In genomic region chr11:110951041-110951440, GRCh38 we compare ENCODE assay signal across 23 cellular contexts.
DNase-seq lines count a peak whose midpoint lies in the region; ATAC-seq and TF ChIP-seq lines count a peak whose summit lies in the region.
"Had no signal": no experiment of that assay in that cellular context is flagged by ENCODE, and none has a peak within 500 bp of the region (broad histone marks: within the 10 kb centered on the region; RNA-seq: fewer than 3 reads in every experiment).

No MANE protein-coding gene starts in this region.

- intact Hi-C loops in mucosa of descending colon (cut with DNase I, micrococcal nuclease): no loop called here

- H3K4me1 ChIP-seq in adipocyte (ENCODE audit: control insufficient read depth, insufficient read depth, low read length) (peaks cover 50% of the 10 kb centered on the region), mucosa of descending colon (ENCODE audit: low read depth) (no peaks in the 10 kb centered on the region), suprapubic skin (peaks cover 20% of the 10 kb centered on the region)
- H3K4me1 ChIP-seq: adrenal gland had no signal

- peak overlapping the region; percentile 41 for H3K27ac ChIP-seq in suprapubic skin
- H3K27ac ChIP-seq: 22Rv1, brain microvascular endothelial cell, C4-2B had no signal

- peak; percentile 27 for DNase-seq in DMS53 (lab: John Stamatoyannopoulos, UW)
- DNase-seq in DMS53 treated with DMSO at 0.1 percent for 48 hours (lab: John Stamatoyannopoulos, UW; ENCODE audit: unreplicated experiment): no peak
- no peak for DNase-seq in adipocyte (ENCODE audit: low read depth)
- DNase-seq in mucosa of descending colon: peak in 2 of 3 donors; percentile 6 to 20
- no peak for DNase-seq in suprapubic skin (ENCODE audit: low spot score in 2 of 2)
- DNase-seq in globus pallidus (ENCODE audit: low spot score): no peak
- no peak for DNase-seq in SKM-1 treated with dmso at 0.1 percent for 144 hours (lab: John Stamatoyannopoulos, UW; ENCODE audit: unreplicated experiment)
- DNase-seq: activated naive CD4-positive, alpha-beta T cell treated with Interleukin-2 at 50 U/mL for 16 hours; adrenal gland; brain microvascular endothelial cell; H9; islet precursor cell; SHP77; stimulated activated CD4-positive, alpha-beta T cell treated with anti-CD3 and anti-CD28 coated beads, Interleukin-15, amount 100 ng/mL, for 24 hours; stimulated activated naive B cell treated with anti-CD40 and anti-IgM and Interleukin-4, amounts not matched to agents 10 μg/mL and 1 μg/mL and 100 μg/mL, for 72 hours; SW 1271; T1000 had no signal

- H3K4me3 ChIP-seq in adipocyte (ENCODE audit: low read length) (no peak overlapping the region), mucosa of descending colon (no peak overlapping the region), suprapubic skin (no peak overlapping the region)
- H3K4me3 ChIP-seq: adrenal gland, K562 had no signal

- TF ChIP-seq CTCF in mucosa of descending colon (IDR thresholded peaks at IDR 0.05) (no peak), suprapubic skin (IDR thresholded peaks at IDR 0.05) (no peak)

- ATAC-seq in mucosa of descending colon: no peak
- no peak for ATAC-seq in HG03097 (IDR thresholded peaks at IDR 0.05; ENCODE audit: low FRiP score, unreplicated experiment)
- ATAC-seq: K562, Panc1, WTC11 had no signal

- TF ChIP-seq POLR2A in suprapubic skin (IDR thresholded peaks at IDR 0.05): no peak

- peak overlapping the region; percentile 56 for H3K9ac ChIP-seq in adipocyte (ENCODE audit: low read length)

- no peaks in the 10 kb centered on the region for H3K36me3 ChIP-seq in adipocyte (ENCODE audit: control insufficient read depth, insufficient read depth, low read length, severe bottlenecking)
- no peaks in the 10 kb centered on the region for H3K36me3 ChIP-seq in mucosa of descending colon (ENCODE audit: low read depth)
- no peaks in the 10 kb centered on the region for H3K36me3 ChIP-seq in suprapubic skin
- H3K36me3 ChIP-seq: adrenal gland, brain microvascular endothelial cell had no signal

- no peak for TF ChIP-seq EP300 in suprapubic skin (IDR thresholded peaks at IDR 0.05)

- 75% methylated on average over 3 of the region's 3 CpGs for WGBS in suprapubic skin

- no peaks in the 10 kb centered on the region for H3K9me3 ChIP-seq in adipocyte (ENCODE audit: control insufficient read depth, low read length)
- no peaks in the 10 kb centered on the region for H3K9me3 ChIP-seq in mucosa of descending colon
- no peaks in the 10 kb centered on the region for H3K9me3 ChIP-seq in suprapubic skin
- H3K9me3 ChIP-seq: adrenal gland had no signal

- H3K27me3 ChIP-seq in adipocyte (replicated peaks; ENCODE audit: control insufficient read depth, insufficient read depth, low read length): no peaks in the 10 kb centered on the region
- H3K27me3 ChIP-seq in suprapubic skin: no peaks in the 10 kb centered on the region
- H3K27me3 ChIP-seq: adrenal gland, brain microvascular endothelial cell had no signal

Comparison
In these comparisons a context has a peak if more than half of its experiments do, and no peak if none do; other contexts are left out.
1. DNase-seq: peak in DMS53 (single experiment) and mucosa of descending colon (2 of 3); none in DMS53 treated with DMSO at 0.1 percent for 48 hours (single experiment), adipocyte (single experiment), suprapubic skin (0 of 2), globus pallidus (single experiment) and SKM-1 treated with dmso at 0.1 percent for 144 hours (single experiment).